In genomic region chr11:114284021-114284420, GRCh38 we compare ENCODE assay signal across 15 cellular contexts. TPM values are rescaled to one million over a fixed set of nuclear protein-coding genes. Genes with fewer than 3 reads are reported as not detected.
A peak's percentile ranks its signal among the peaks of the same experiment; 100 is the strongest.
DNase-seq lines count a peak whose midpoint lies in the region; ATAC-seq, FAIRE-seq and TF ChIP-seq lines count a peak whose summit lies in the region.
"Had no signal": no experiment of that assay in that cellular context is flagged by ENCODE, and none has a peak within 500 bp of the region (broad histone marks: within the 10 kb centered on the region; RNA-seq: fewer than 3 reads in every experiment).

No MANE protein-coding gene starts in this region.

- no peak overlapping the region for H3K4me2 ChIP-seq in HepG2 (ENCODE audit: low read depth, low read length)

- no peaks in the 10 kb centered on the region for H3K79me2 ChIP-seq in HepG2 (ENCODE audit: insufficient read depth, low read length)

- TF ChIP-seq EP300 in HepG2 (IDR thresholded peaks at IDR 0.05; ENCODE audit: low read depth in 2 of 2, low read length in 2 of 2) (no peak), HepG2 (CRISPR knock-in tag; IDR thresholded peaks at IDR 0.05; ENCODE audit: borderline replicate concordance) (no peak), sigmoid colon (IDR thresholded peaks at IDR 0.05) (no peak)

- DNase-seq in HepG2 (ENCODE audit: low spot score) (no peak), NCI-H2196 (lab: John Stamatoyannopoulos, UW; ENCODE audit: unreplicated experiment) (peak; percentile 83), fibroblast of the aortic adventitia (ENCODE audit: low read depth) (peak; percentile 23), vagina (ENCODE audit: extremely low spot score in 2 of 2) (peak; percentile 89 to 94), T1000 (lab: John Stamatoyannopoulos, UW) (no peak), sigmoid colon (no peak), nucleus accumbens (lab: John Stamatoyannopoulos, UW) (no peak)
- DNase-seq: AML-193; NCI-H2227 treated with DMSO at 0.1 percent for 48 hours; stimulated activated CD4-positive, alpha-beta T cell treated with anti-CD3 and anti-CD28 coated beads, Interleukin-1b, Interleukin-23, amount 100 ng/mL, for 48 hours had no signal

- CTCF ChIA-PET in HepG2 (lab: Yijun Ruan, JAX; ENCODE audit: low intra/inter-chr PET ratio, low total read pairs), result no interaction called here

- H3K4me1 ChIP-seq in liver (ENCODE audit: control insufficient read depth in 4 of 4, insufficient read depth in 4 of 4, low read length in 3 of 4) (peaks cover 7 to 21% (median 10%) of the 10 kb centered on the region in 4 donors), HepG2 (ENCODE audit: insufficient read depth, low read length) (no peaks in the 10 kb centered on the region), vagina (peaks cover 27% of the 10 kb centered on the region), sigmoid colon (peaks cover 0 to 23% (median 21%) of the 10 kb centered on the region in 4 donors)

- H3K36me3 ChIP-seq in liver (ENCODE audit: control insufficient read depth in 4 of 4, insufficient read depth in 3 of 4, low read depth in 1 of 4, low read length in 3 of 4) (no peaks in the 10 kb centered on the region), HepG2 (replicated peaks in 1 of 2; ENCODE audit: control insufficient read depth in 1 of 2, insufficient read depth in 2 of 2, low read length in 2 of 2) (no peaks in the 10 kb centered on the region), vagina (no peaks in the 10 kb centered on the region), sigmoid colon (no peaks in the 10 kb centered on the region)
- H3K36me3 ChIP-seq: prostate gland had no signal

- BruUV-seq in HepG2 (replicated peaks; lab: Mats Ljungman, UMichigan), result no TSS peak

- TF ChIP-seq POLR2A in HepG2 (IDR thresholded peaks at IDR 0.05; ENCODE audit: insufficient read depth in 1 of 2, low read depth in 2 of 2, low read length in 2 of 2) (no peak), vagina (IDR thresholded peaks at IDR 0.05) (no peak), sigmoid colon (IDR thresholded peaks at IDR 0.05) (no peak)

- in situ Hi-C loops in HepG2 (cut with HindIII; ENCODE audit: extremely low pct_ligation_motif_present, low pct_unique_long_range_greater_than_20kb), result loop anchor here (10.0 kb wide), 1 partner anchor 481 kb away; no protein-coding TSS in a partner anchor

- no peaks in the 10 kb centered on the region for H4K20me1 ChIP-seq in HepG2 (ENCODE audit: insufficient read depth, low read length)

- ATAC-seq in HepG2, result no peak
- ATAC-seq: activated CD4-positive, CD25-positive, alpha-beta regulatory T cell treated with anti-CD3 and anti-CD28 coated beads, Interleukin-2, amount 50 U/mL, for 24 hours had no signal

- no peak overlapping the region for H2AFZ ChIP-seq in HepG2 (ENCODE audit: low read length)

- H3K9me3 ChIP-seq in liver (ENCODE audit: control insufficient read depth in 4 of 4, low read length in 3 of 4) (no peaks in the 10 kb centered on the region), HepG2 (ENCODE audit: low read length) (no peaks in the 10 kb centered on the region), vagina (no peaks in the 10 kb centered on the region), sigmoid colon (no peaks in the 10 kb centered on the region)
- H3K9me3 ChIP-seq: prostate gland had no signal

- 24% methylated on average over 2 of the region's 2 CpGs for WGBS in liver
- 0% methylated on average over 2 of the region's 2 CpGs for WGBS in HepG2 (ENCODE audit: low lambda C conversion rate)
- WGBS in sigmoid colon, 2 donors, result 20 to 66% methylated on average over 2 of the region's 2 CpGs

- no peak overlapping the region for H3K9ac ChIP-seq in liver (ENCODE audit: low read depth in 1 of 2, low read length in 2 of 2)
- H3K9ac ChIP-seq in HepG2 (ENCODE audit: insufficient read depth, low read depth, low read length), result no peak overlapping the region

- H3K27ac ChIP-seq in liver (ENCODE audit: low read depth in 1 of 2, low read length in 2 of 2), result no peak overlapping the region
- H3K27ac ChIP-seq in HepG2 (ENCODE audit: extremely low read length, insufficient read depth, low read length), result no peak overlapping the region
- H3K27ac ChIP-seq in vagina, result no peak overlapping the region
- peak overlapping the region in 1 of 4 donors; percentile 27 for H3K27ac ChIP-seq in sigmoid colon
- H3K27ac ChIP-seq: prostate gland had no signal

- peak; percentile 22 to 47 for TF ChIP-seq RAD21 in liver (IDR thresholded peaks at IDR 0.05)
- no peak for TF ChIP-seq RAD21 in HepG2 (CRISPR knock-in tag; IDR thresholded peaks at IDR 0.05)

- no peak for FAIRE-seq in HepG2 (lab: Jason Lieb, UNC)

- TF ChIP-seq CTCF in liver (IDR thresholded peaks at IDR 0.05; ENCODE audit: low read depth, low read length, missing input control) (no peak), HepG2 (CRISPR knock-in tag; IDR thresholded peaks at IDR 0.05) (no peak), fibroblast of the aortic adventitia (IDR thresholded peaks at IDR 0.05; ENCODE audit: insufficient read depth, low read length) (no peak), vagina (IDR thresholded peaks at IDR 0.05) (no peak), sigmoid colon (IDR thresholded peaks at IDR 0.05) (no peak)

- POLR2A ChIA-PET in HepG2 (lab: Yijun Ruan, JAX), result no interaction called here

- H3K4me3 ChIP-seq in liver (ENCODE audit: low read depth in 1 of 3, low read length in 3 of 3) (no peak overlapping the region), HepG2 (replicated peaks in 1 of 3; ENCODE audit: insufficient read depth in 1 of 3, low read depth in 2 of 3, low read length in 3 of 3) (no peak overlapping the region), fibroblast of the aortic adventitia (ENCODE audit: low read depth, low read length) (no peak overlapping the region), vagina (no peak overlapping the region), sigmoid colon (no peak overlapping the region)
- H3K4me3 ChIP-seq: prostate gland had no signal

- intact Hi-C loops in HepG2 (cut with micrococcal nuclease; ENCODE audit: unreplicated experiment), result no loop called here
- intact Hi-C loops in vagina (cut with DNase I), result no loop called here
- intact Hi-C loops in sigmoid colon (cut with DNase I), result loop anchor here (5.0 kb wide), 2 partner anchors 63 to 113 kb away; no protein-coding TSS in a partner anchor

- H3K27me3 ChIP-seq in liver (ENCODE audit: control insufficient read depth in 4 of 4, insufficient read depth in 4 of 4, low read length in 3 of 4), result no peaks in the 10 kb centered on the region
- H3K27me3 ChIP-seq in HepG2 (ENCODE audit: control insufficient read depth in 1 of 2, insufficient read depth in 2 of 2, low read length in 2 of 2), result peaks cover 3 to 4% of the 10 kb centered on the region in 2 experiments; a peak in 3 of 5 replicates
- H3K27me3 ChIP-seq in vagina, result no peaks in the 10 kb centered on the region
- H3K27me3 ChIP-seq in sigmoid colon, result no peaks in the 10 kb centered on the region

TF ChIP-seq in liver, 16 proteins besides CTCF, POLR2A, EP300 and RAD21:
- TF ChIP-seq HNF4G (IDR thresholded peaks at IDR 0.05), result no peak
- peak; percentile 42 to 47 for TF ChIP-seq HNF4A (conservative IDR thresholded peaks at IDR 0.05)
- peak; percentile 46 to 61 for TF ChIP-seq RXRA (IDR thresholded peaks at IDR 0.05)
- peak; percentile 41 for TF ChIP-seq SP1 (IDR thresholded peaks at IDR 0.05)
- TF ChIP-seq, protein P1, sequence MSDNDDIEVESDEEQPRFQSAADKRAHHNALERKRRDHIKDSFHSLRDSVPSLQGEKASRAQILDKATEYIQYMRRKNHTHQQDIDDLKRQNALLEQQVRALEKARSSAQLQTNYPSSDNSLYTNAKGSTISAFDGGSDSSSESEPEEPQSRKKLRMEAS (IDR thresholded peaks at IDR 0.05), result peak; percentile 41

RNA-seq across cellular contexts. Expression of gene NNMT, which starts 12.2 kb away (rescaled TPM):
- total RNA-seq in liver (1,000 to 10,000 TPM in 1 of 2 donors, under 1 TPM in 1; 0.47 to 2,438 TPM), HepG2 (2016; rRNA removed; fragmentation: Illumina TruSeq; extraction: Trizol) (not detected in 2 replicates), fibroblast of the aortic adventitia (ENCODE audit: low replicate concordance) (178 and 2,246 TPM in 2 replicates), vagina (898 TPM), sigmoid colon (100 to 1,000 TPM; 126 to 960 (median 409) TPM)
- polyA plus RNA-seq in liver (1,000 to 10,000 TPM; 3,316 to 3,724 TPM), HepG2 (2011; rRNA removed) (0.13 TPM in 1 of 2 replicates, not detected in the other), sigmoid colon (100 to 1,000 TPM in 2 of 3 donors, 10 to 100 TPM in 1; 28.0 to 208 (median 201) TPM)
- not detected in 2 replicates for total RNA-seq in HepG2 (2016; cell fraction: cytosol; rRNA removed; fragmentation: Illumina TruSeq; extraction: Trizol; ENCODE audit: low read depth)
- not detected in 2 replicates for total RNA-seq in HepG2 (2016; cell fraction: insoluble cytoplasmic fraction; rRNA removed; fragmentation: Illumina TruSeq; extraction: Trizol)
- not detected in 2 replicates for total RNA-seq in HepG2 (2016; cell fraction: membrane; rRNA removed; fragmentation: Illumina TruSeq; extraction: Trizol)
- not detected in 2 replicates for total RNA-seq in HepG2 (2016; cell fraction: nucleus; rRNA removed; fragmentation: Illumina TruSeq; extraction: Trizol)
- 0.21 TPM in 1 of 2 replicates, not detected in the other for polyA plus RNA-seq in HepG2 (2011; cell fraction: cytosol; rRNA removed)
- not detected in 2 replicates for polyA plus RNA-seq in HepG2 (2011; cell fraction: nucleus; rRNA removed)
- not detected in 2 replicates for polyA plus RNA-seq in HepG2 (2012)
- polyA plus RNA-seq in HepG2 (2016; cell fraction: cytosol; fragmentation: Illumina TruSeq; extraction: Trizol; ENCODE audit: low read depth), result not detected in 2 replicates
- not detected in 2 replicates for polyA plus RNA-seq in HepG2 (2016; cell fraction: insoluble cytoplasmic fraction; fragmentation: Illumina TruSeq; extraction: Trizol; ENCODE audit: low read depth)
- not detected in 2 replicates for polyA plus RNA-seq in HepG2 (2016; cell fraction: membrane; fragmentation: Illumina TruSeq; extraction: Trizol; ENCODE audit: low read depth)
- polyA plus RNA-seq in HepG2 (2016; cell fraction: nucleus; fragmentation: Illumina TruSeq; extraction: Trizol; ENCODE audit: insufficient read depth, low read depth), result not detected in 2 replicates
- polyA minus RNA-seq in HepG2 (2011; rRNA and poly(A)+ RNA removed; ENCODE audit: low replicate concordance), result 129 TPM in 1 of 2 replicates, not detected in the other
- 1.6 and 1.8 TPM in 2 replicates for polyA minus RNA-seq in HepG2 (2011; cell fraction: cytosol; rRNA and poly(A)+ RNA removed)
- 1.4 and 1.5 TPM in 2 replicates for polyA minus RNA-seq in HepG2 (2011; cell fraction: nucleus; rRNA and poly(A)+ RNA removed)
- total RNA-seq: T-helper 1 cell treated with Interleukin-12 subunit alpha and Interleukin-12 subunit beta and Interleukin-4 antibody, amounts not matched to agents 30 ng/mL and 1 ng/mL, for 36 hours; temporal lobe had no signal

Comparison
In these comparisons a context has a peak if more than half of its experiments do, and no peak if none do; other contexts are left out.
1. DNase-seq: peak in NCI-H2196 (single experiment), fibroblast of the aortic adventitia (single experiment) and vagina (2 of 2); none in HepG2 (single experiment), T1000 (single experiment), sigmoid colon (single experiment) and nucleus accumbens (0 of 56).